1 cellular context compared by ENCODE assay signal in the genomic region with DNA sequence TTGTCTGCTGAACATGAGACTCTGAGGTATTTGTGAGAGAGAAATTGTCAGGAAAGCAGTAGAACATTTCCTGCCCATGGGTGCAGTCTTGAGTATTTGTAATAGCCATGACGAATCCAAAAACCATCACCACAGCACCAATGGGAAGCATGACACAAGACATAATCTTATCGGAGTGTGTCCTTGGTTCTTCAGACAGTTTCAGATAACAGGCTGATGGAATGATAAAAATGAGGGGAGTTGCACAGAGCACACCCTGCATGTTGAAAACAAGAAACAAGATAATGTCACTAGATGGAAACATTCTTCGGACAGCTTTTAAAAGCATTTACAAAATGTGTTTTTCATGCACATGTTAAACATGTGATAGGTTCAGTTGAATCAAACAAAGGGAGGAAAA.
TF ChIP-seq lines count a peak whose summit lies in the region.

No MANE protein-coding gene starts in this region.

TF ChIP-seq in HepG2, 621 proteins besides CTCF, POLR2A, EP300 and RAD21 (continued from another document and continues in another):
- TF ChIP-seq HMGXB3 (CRISPR knock-in tag; IDR thresholded peaks at IDR 0.05; ENCODE audit: borderline replicate concordance), result peak; percentile 75; the same call in 1 of the 2 replicates
- TF ChIP-seq MTF2 (CRISPR knock-in tag; IDR thresholded peaks at IDR 0.05; ENCODE audit: borderline replicate concordance), result no peak
- TF ChIP-seq MIXL1 (CRISPR knock-in tag; IDR thresholded peaks at IDR 0.05), result peak; percentile 40; the same call in 1 of the 2 replicates
- TF ChIP-seq STAT6 (CRISPR knock-in tag; IDR thresholded peaks at IDR 0.05; ENCODE audit: borderline replicate concordance), result 0 out of 2 replicates have a peak, but pooled peaks have one; percentile 27
- TF ChIP-seq MIER2 (CRISPR knock-in tag; IDR thresholded peaks at IDR 0.05), result 0 out of 2 replicates have a peak, but pooled peaks have one; percentile 58
- TF ChIP-seq ARID5B (CRISPR knock-in tag; IDR thresholded peaks at IDR 0.05), result peak; percentile 97
- TF ChIP-seq, protein P1, sequence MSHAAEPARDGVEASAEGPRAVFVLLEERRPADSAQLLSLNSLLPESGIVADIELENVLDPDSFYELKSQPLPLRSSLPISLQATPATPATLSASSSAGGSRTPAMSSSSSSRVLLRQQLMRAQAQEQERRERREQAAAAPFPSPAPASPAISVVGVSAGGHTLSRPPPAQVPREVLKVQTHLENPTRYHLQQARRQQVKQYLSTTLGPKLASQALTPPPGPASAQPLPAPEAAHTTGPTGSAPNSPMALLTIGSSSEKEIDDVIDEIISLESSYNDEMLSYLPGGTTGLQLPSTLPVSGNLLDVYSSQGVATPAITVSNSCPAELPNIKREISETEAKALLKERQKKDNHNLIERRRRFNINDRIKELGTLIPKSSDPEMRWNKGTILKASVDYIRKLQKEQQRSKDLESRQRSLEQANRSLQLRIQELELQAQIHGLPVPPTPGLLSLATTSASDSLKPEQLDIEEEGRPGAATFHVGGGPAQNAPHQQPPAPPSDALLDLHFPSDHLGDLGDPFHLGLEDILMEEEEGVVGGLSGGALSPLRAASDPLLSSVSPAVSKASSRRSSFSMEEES (CRISPR knock-in tag; IDR thresholded peaks at IDR 0.05), result peak; percentile 87
- TF ChIP-seq KLF11 (CRISPR knock-in tag; IDR thresholded peaks at IDR 0.05), result peak; percentile 48; the same call in 1 of the 2 replicates
- peak; percentile 65 for TF ChIP-seq NFYC (CRISPR knock-in tag; IDR thresholded peaks at IDR 0.05)
- peak; percentile 86 for TF ChIP-seq ISL2 (CRISPR knock-in tag; IDR thresholded peaks at IDR 0.05)
- TF ChIP-seq DMAP1 (CRISPR knock-in tag; IDR thresholded peaks at IDR 0.05), result peak; percentile 50; the same call in 1 of the 2 replicates
- TF ChIP-seq ZNF607 (CRISPR knock-in tag; IDR thresholded peaks at IDR 0.05; ENCODE audit: borderline replicate concordance), result no peak
- peak; percentile 99 for TF ChIP-seq HOMEZ (CRISPR knock-in tag; IDR thresholded peaks at IDR 0.05; ENCODE audit: low read depth)
- no peak for TF ChIP-seq MAFG (CRISPR knock-in tag; IDR thresholded peaks at IDR 0.05)
- TF ChIP-seq, protein P2, sequence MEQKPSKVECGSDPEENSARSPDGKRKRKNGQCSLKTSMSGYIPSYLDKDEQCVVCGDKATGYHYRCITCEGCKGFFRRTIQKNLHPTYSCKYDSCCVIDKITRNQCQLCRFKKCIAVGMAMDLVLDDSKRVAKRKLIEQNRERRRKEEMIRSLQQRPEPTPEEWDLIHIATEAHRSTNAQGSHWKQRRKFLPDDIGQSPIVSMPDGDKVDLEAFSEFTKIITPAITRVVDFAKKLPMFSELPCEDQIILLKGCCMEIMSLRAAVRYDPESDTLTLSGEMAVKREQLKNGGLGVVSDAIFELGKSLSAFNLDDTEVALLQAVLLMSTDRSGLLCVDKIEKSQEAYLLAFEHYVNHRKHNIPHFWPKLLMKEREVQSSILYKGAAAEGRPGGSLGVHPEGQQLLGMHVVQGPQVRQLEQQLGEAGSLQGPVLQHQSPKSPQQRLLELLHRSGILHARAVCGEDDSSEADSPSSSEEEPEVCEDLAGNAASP (CRISPR knock-in tag; IDR thresholded peaks at IDR 0.05; ENCODE audit: borderline replicate concordance), result peak; percentile 65; the same call in 1 of the 2 replicates
- TF ChIP-seq FOXP4 (CRISPR knock-in tag; IDR thresholded peaks at IDR 0.05), result peak; percentile 78
- no peak for TF ChIP-seq FOXA1 (IDR thresholded peaks at IDR 0.05)
- TF ChIP-seq FOXA1 (CRISPR knock-in tag; IDR thresholded peaks at IDR 0.05), result peak; percentile 40; the same call in 1 of the 2 replicates
- no peak for TF ChIP-seq ZNF772 (CRISPR knock-in tag; IDR thresholded peaks at IDR 0.05)
- TF ChIP-seq ZNF367 (CRISPR knock-in tag; IDR thresholded peaks at IDR 0.05; ENCODE audit: borderline replicate concordance), result no peak
- peak; percentile 95 for TF ChIP-seq GATAD2A (CRISPR knock-in tag; IDR thresholded peaks at IDR 0.05)
- peak; percentile 54; the same call in 1 of the 2 replicates for TF ChIP-seq TARDBP (CRISPR knock-in tag; IDR thresholded peaks at IDR 0.05)
- TF ChIP-seq HDAC1 (CRISPR knock-in tag; IDR thresholded peaks at IDR 0.05), result peak; percentile 37; the same call in 1 of the 2 replicates
- TF ChIP-seq, protein P3, sequence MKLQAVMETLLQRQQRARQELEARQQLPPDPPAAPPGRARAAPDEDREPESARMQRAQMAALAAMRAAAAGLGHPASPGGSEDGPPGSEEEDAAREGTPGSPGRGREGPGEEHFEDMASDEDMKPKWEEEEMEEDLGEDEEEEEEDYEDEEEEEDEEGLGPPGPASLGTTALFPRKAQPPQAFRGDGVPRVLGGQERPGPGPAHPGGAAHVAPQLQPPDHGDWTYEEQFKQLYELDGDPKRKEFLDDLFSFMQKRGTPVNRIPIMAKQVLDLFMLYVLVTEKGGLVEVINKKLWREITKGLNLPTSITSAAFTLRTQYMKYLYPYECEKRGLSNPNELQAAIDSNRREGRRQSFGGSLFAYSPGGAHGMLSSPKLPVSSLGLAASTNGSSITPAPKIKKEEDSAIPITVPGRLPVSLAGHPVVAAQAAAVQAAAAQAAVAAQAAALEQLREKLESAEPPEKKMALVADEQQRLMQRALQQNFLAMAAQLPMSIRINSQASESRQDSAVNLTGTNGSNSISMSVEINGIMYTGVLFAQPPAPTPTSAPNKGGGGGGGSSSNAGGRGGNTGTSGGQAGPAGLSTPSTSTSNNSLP (IDR thresholded peaks at IDR 0.05; ENCODE audit: low read depth, low read length), result peak; percentile 78
- TF ChIP-seq KMT2A (CRISPR knock-in tag; IDR thresholded peaks at IDR 0.05), result peak; percentile 42; the same call in 1 of the 2 replicates
- TF ChIP-seq ZNF883 (CRISPR knock-in tag; IDR thresholded peaks at IDR 0.05; ENCODE audit: not compliant biosample characterization), result no peak
- TF ChIP-seq ERF (CRISPR knock-in tag; IDR thresholded peaks at IDR 0.05), result peak; percentile 40; the same call in 1 of the 2 replicates
- TF ChIP-seq KAT8 (CRISPR knock-in tag; IDR thresholded peaks at IDR 0.05), result peak; percentile 72
